13 cellular contexts compared by ENCODE assay signal in genomic region chr9:24832307-24832706, GRCh38.
DNase-seq lines count a peak whose midpoint lies in the region; ATAC-seq and TF ChIP-seq lines count a peak whose summit lies in the region.
"Had no signal": no experiment of that assay in that cellular context is flagged by ENCODE, and none has a peak within 500 bp of the region (broad histone marks: within the 10 kb centered on the region; RNA-seq: fewer than 3 reads in every experiment).

No MANE protein-coding gene starts in this region.

- H3K79me2 ChIP-seq in GM23248 (ENCODE audit: insufficient read depth), result no peaks in the 10 kb centered on the region

- H3K4me3 ChIP-seq in lower lobe of right lung, result no peak overlapping the region
- H3K4me3 ChIP-seq in GM23248, result no peak overlapping the region
- H3K4me3 ChIP-seq: dorsolateral prefrontal cortex, GM12878 had no signal

- H3K27ac ChIP-seq in foreskin keratinocyte, result no peak overlapping the region
- H3K27ac ChIP-seq in lower lobe of right lung, result no peak overlapping the region
- no peak overlapping the region for H3K27ac ChIP-seq in GM23248
- H3K27ac ChIP-seq: dorsolateral prefrontal cortex had no signal

- CTCF ChIA-PET in HEK293T (lab: Yijun Ruan, JAX), result no interaction called here

- DNase-seq in COLO668 (lab: John Stamatoyannopoulos, UW; ENCODE audit: unreplicated experiment) (peak; percentile 4), HEK293T (ENCODE audit: extremely low spot score) (peak; percentile 7), RPMI8226 (peak; percentile 27), foreskin keratinocyte (peak in 1 of 2 donors; percentile 1), NCI-H345 treated with DMSO at 0.1 percent for 48 hours (lab: John Stamatoyannopoulos, UW; ENCODE audit: unreplicated experiment) (no peak), lower lobe of right lung (no peak), GM23248 (no peak)
- no peak for DNase-seq in effector CD4-positive, alpha-beta T cell
- DNase-seq: activated CD4-positive, alpha-beta T cell treated with anti-CD3 and anti-CD28 coated beads, Interleukin-2, amount 50 U/mL, for 48 hours; activated naive CD4-positive, alpha-beta T cell treated with anti-CD3 and anti-CD28 coated beads, Interleukin-2, amount 50 U/mL, for 16 hours; dorsolateral prefrontal cortex; NCI-H187 had no signal

- ATAC-seq in foreskin keratinocyte (no peak), lower lobe of right lung (no peak)
- ATAC-seq: GM12878 had no signal

- H3K9ac ChIP-seq in GM23248, result no peak overlapping the region

- H3K4me1 ChIP-seq in foreskin keratinocyte (no peaks in the 10 kb centered on the region), lower lobe of right lung (no peaks in the 10 kb centered on the region), GM23248 (ENCODE audit: insufficient read depth) (no peaks in the 10 kb centered on the region)

- POLR2A ChIA-PET in HEK293T (lab: Yijun Ruan, JAX), result no interaction called here

- H2AFZ ChIP-seq in GM23248, result no peak overlapping the region

- H4K20me1 ChIP-seq in GM23248 (ENCODE audit: insufficient read depth), result no peaks in the 10 kb centered on the region

- no peaks in the 10 kb centered on the region for H3K9me2 ChIP-seq in GM23248 (ENCODE audit: insufficient read depth)

- H3K27me3 ChIP-seq in foreskin keratinocyte (no peaks in the 10 kb centered on the region), lower lobe of right lung (ENCODE audit: low read depth) (no peaks in the 10 kb centered on the region), GM23248 (replicated peaks; ENCODE audit: insufficient read depth) (no peaks in the 10 kb centered on the region)
- H3K27me3 ChIP-seq: dorsolateral prefrontal cortex had no signal

- peak; percentile 34 for TF ChIP-seq CTCF in foreskin keratinocyte (conservative IDR thresholded peaks at IDR 0.05)
- no peak for TF ChIP-seq CTCF in lower lobe of right lung (IDR thresholded peaks at IDR 0.05)

- no peak overlapping the region for H3K4me2 ChIP-seq in GM23248 (ENCODE audit: unreplicated experiment)

- in situ Hi-C loops in GM23248 (cut with MboI), result no loop called here

- WGBS in GM23248 (ENCODE audit: low coverage in 1 of 2, low lambda C conversion rate in 2 of 2, missing lambda C conversion rate in 2 of 2), 2 experiments, result 6 to 11% methylated on average over 2 of the region's 2 CpGs

- intact Hi-C loops in lower lobe of right lung (cut with DNase I), result no loop called here

- no peaks in the 10 kb centered on the region for H3K36me3 ChIP-seq in lower lobe of right lung
- H3K36me3 ChIP-seq in GM23248 (ENCODE audit: low read depth), result no peaks in the 10 kb centered on the region

- H3F3A ChIP-seq in GM23248 (ENCODE audit: insufficient read depth), result no peaks in the 10 kb centered on the region

- H3K9me3 ChIP-seq in lower lobe of right lung, result no peaks in the 10 kb centered on the region
- no peaks in the 10 kb centered on the region for H3K9me3 ChIP-seq in GM23248 (ENCODE audit: low read depth)

TF ChIP-seq in HEK293T, 16 proteins besides CTCF, POLR2A, EP300 and RAD21:
- no peak for TF ChIP-seq ARNT (IDR thresholded peaks at IDR 0.05)
- TF ChIP-seq SP1 (IDR thresholded peaks at IDR 0.05), result no peak
- no peak for TF ChIP-seq FOXM1 (IDR thresholded peaks at IDR 0.05; ENCODE audit: borderline replicate concordance)
- no peak for TF ChIP-seq CTBP1 (IDR thresholded peaks at IDR 0.05; ENCODE audit: borderline replicate concordance)
- TF ChIP-seq SUZ12 (IDR thresholded peaks at IDR 0.05), result no peak
- no peak for TF ChIP-seq BHLHE40 (IDR thresholded peaks at IDR 0.05; ENCODE audit: borderline replicate concordance)
- TF ChIP-seq HDGF (IDR thresholded peaks at IDR 0.05; ENCODE audit: borderline replicate concordance), result no peak
- TF ChIP-seq NFRKB (IDR thresholded peaks at IDR 0.05), result no peak
- TF ChIP-seq L3MBTL2 (conservative IDR thresholded peaks at IDR 0.05), result no peak
- no peak for TF ChIP-seq FOXK2 (IDR thresholded peaks at IDR 0.05)
- TF ChIP-seq TARDBP (IDR thresholded peaks at IDR 0.05), result no peak
- no peak for TF ChIP-seq ZNF384 (IDR thresholded peaks at IDR 0.05)
- no peak for TF ChIP-seq LEF1 (IDR thresholded peaks at IDR 0.05; ENCODE audit: borderline replicate concordance)
- TF ChIP-seq ELF4 (IDR thresholded peaks at IDR 0.05), result no peak

Comparison
In these comparisons a context has a peak if more than half of its experiments do, and no peak if none do; other contexts are left out.
1. DNase-seq: peak in COLO668 (single experiment), HEK293T (single experiment) and RPMI8226 (single experiment); none in NCI-H345 treated with DMSO at 0.1 percent for 48 hours (single experiment), effector CD4-positive, alpha-beta T cell (single experiment), lower lobe of right lung (single experiment) and GM23248 (single experiment).